In genomic region chr17:73705594-73705993, GRCh38 we compare ENCODE assay signal across 12 cellular contexts.
DNase-seq lines count a peak whose midpoint lies in the region; ATAC-seq and TF ChIP-seq lines count a peak whose summit lies in the region.
"Had no signal": no experiment of that assay in that cellular context is flagged by ENCODE, and none has a peak within 500 bp of the region (broad histone marks: within the 10 kb centered on the region; RNA-seq: fewer than 3 reads in every experiment).

No MANE protein-coding gene starts in this region.

- peaks cover 2 to 27% (median 13%) of the 10 kb centered on the region in 5 experiments for H3K9me3 Mint-ChIP-seq in brain

- H3K27ac Mint-ChIP-seq in brain: peak overlapping the region in 3 of 5 experiments; percentile 40 to 59 (median 45)

- peaks cover 11% of the 10 kb centered on the region for H3K27me3 Mint-ChIP-seq in brain

- peak; percentile 96 for DNase-seq in BE2C
- peak; percentile 85 for DNase-seq in MG63
- no peak for DNase-seq in right lobe of liver
- no peak for DNase-seq in uterus
- no peak for DNase-seq in NK-92 (lab: John Stamatoyannopoulos, UW; ENCODE audit: unreplicated experiment)
- DNase-seq in stimulated activated CD4-positive, alpha-beta T cell treated with anti-CD3 and anti-CD28 coated beads, Interleukin-4, amount 100 ng/mL, for 24 hours: no peak
- DNase-seq: activated CD4-positive, alpha-beta T cell treated with anti-CD3 and anti-CD28 coated beads for 4 hours; NCI-H2081; sigmoid colon; thyroid gland had no signal

- no peaks in the 10 kb centered on the region for H3K27me3 ChIP-seq in BE2C
- no peaks in the 10 kb centered on the region for H3K27me3 ChIP-seq in MG63
- H3K27me3 ChIP-seq in right lobe of liver: no peaks in the 10 kb centered on the region
- no peaks in the 10 kb centered on the region for H3K27me3 ChIP-seq in uterus
- H3K27me3 ChIP-seq: thyroid gland had no signal

- no peaks in the 10 kb centered on the region for H3K36me3 ChIP-seq in BE2C
- no peaks in the 10 kb centered on the region for H3K36me3 ChIP-seq in MG63
- H3K36me3 ChIP-seq in right lobe of liver: no peaks in the 10 kb centered on the region
- H3K36me3 ChIP-seq in uterus: no peaks in the 10 kb centered on the region
- H3K36me3 ChIP-seq: sigmoid colon, thyroid gland had no signal

- H3K4me1 Mint-ChIP-seq in brain: peaks cover 35% of the 10 kb centered on the region

- H3K9me3 ChIP-seq in BE2C (no peaks in the 10 kb centered on the region; the same call in 1 of the 2 replicates), MG63 (peaks cover 7% of the 10 kb centered on the region; the same call in 1 of the 2 replicates), right lobe of liver (no peaks in the 10 kb centered on the region), uterus (no peaks in the 10 kb centered on the region)
- H3K9me3 ChIP-seq: sigmoid colon, thyroid gland had no signal

- H3K4me3 Mint-ChIP-seq in brain: peak overlapping the region in 1 of 5 experiments; percentile 18

- no peak for TF ChIP-seq CTCF in BE2C (IDR thresholded peaks at IDR 0.05; ENCODE audit: low read depth, low read length)
- no peak for TF ChIP-seq CTCF in brain (conservative IDR thresholded peaks at IDR 0.05)
- TF ChIP-seq CTCF in right lobe of liver (IDR thresholded peaks at IDR 0.05): no peak
- TF ChIP-seq CTCF in uterus (IDR thresholded peaks at IDR 0.05): no peak

- 66% methylated on average over 7 of the region's 7 CpGs for WGBS in right lobe of liver (ENCODE audit: insufficient coverage, low coverage, low lambda C conversion rate, missing lambda C conversion rate)

- H3K4me1 ChIP-seq in BE2C (peaks cover 33% of the 10 kb centered on the region), right lobe of liver (peaks cover 0 to 3% (median 0%) of the 10 kb centered on the region in 4 donors), uterus (no peaks in the 10 kb centered on the region)
- H3K4me1 ChIP-seq: thyroid gland had no signal

- H3K27ac ChIP-seq in right lobe of liver (no peak overlapping the region), uterus (no peak overlapping the region)
- H3K27ac ChIP-seq: sigmoid colon, thyroid gland had no signal

- no peaks in the 10 kb centered on the region for H3K36me3 Mint-ChIP-seq in brain

- ATAC-seq in right lobe of liver: peak; percentile 38 to 50 (median 44)
- no peak for ATAC-seq in HG03175 (IDR thresholded peaks at IDR 0.05; ENCODE audit: unreplicated experiment)

- TF ChIP-seq POLR2A in right lobe of liver (IDR thresholded peaks at IDR 0.05): no peak
- no peak for TF ChIP-seq POLR2A in uterus (IDR thresholded peaks at IDR 0.05)

- intact Hi-C loops in right lobe of liver (cut with DNase I): no loop called here
- intact Hi-C loops in uterus (cut with DNase I; ENCODE audit: low total_unique reads): no loop called here

- no peak overlapping the region for H3K4me3 ChIP-seq in BE2C (ENCODE audit: low read depth, low read length)
- no peak overlapping the region for H3K4me3 ChIP-seq in MG63
- H3K4me3 ChIP-seq in right lobe of liver: no peak overlapping the region
- H3K4me3 ChIP-seq in uterus: no peak overlapping the region
- H3K4me3 ChIP-seq: sigmoid colon, thyroid gland had no signal

Comparison
In these comparisons a context has a peak if more than half of its experiments do, and no peak if none do; other contexts are left out.
1. DNase-seq: peak in BE2C (single experiment) and MG63 (single experiment); none in right lobe of liver (0 of 3), uterus (0 of 2), NK-92 (single experiment) and stimulated activated CD4-positive, alpha-beta T cell treated with anti-CD3 and anti-CD28 coated beads, Interleukin-4, amount 100 ng/mL, for 24 hours (single experiment).